Comparison of ENCODE assay signal across 20 cellular contexts in genomic region chr13:100584901-100585300, GRCh38. TPM values are rescaled to one million over a fixed set of nuclear protein-coding genes. Genes with fewer than 3 reads are reported as not detected.
DNase-seq lines count a peak whose midpoint lies in the region; ATAC-seq and TF ChIP-seq lines count a peak whose summit lies in the region.
"Had no signal": no experiment of that assay in that cellular context is flagged by ENCODE, and none has a peak within 500 bp of the region (broad histone marks: within the 10 kb centered on the region; RNA-seq: fewer than 3 reads in every experiment).

No MANE protein-coding gene starts in this region.

- TF ChIP-seq CTCF in astrocyte of the cerebellum (IDR thresholded peaks at IDR 0.05; ENCODE audit: low read depth, low read length, missing control alignments) (no peak), stomach (IDR thresholded peaks at IDR 0.05) (no peak), testis (IDR thresholded peaks at IDR 0.05) (no peak)

- H3K4me1 ChIP-seq in CD8-positive, alpha-beta memory T cell (ENCODE audit: insufficient read depth, low read length) = peaks cover 62% of the 10 kb centered on the region
- peaks cover 11 to 17% (median 14%) of the 10 kb centered on the region in 4 donors for H3K4me1 ChIP-seq in stomach
- H3K4me1 ChIP-seq in testis = peaks cover 8% of the 10 kb centered on the region
- H3K4me1 ChIP-seq: parathyroid adenoma had no signal

- H3K27ac Mint-ChIP-seq in CD8-positive, alpha-beta memory T cell = peak overlapping the region in 6 of 8 donors; percentile 15 to 70 (median 59)
- H3K27ac Mint-ChIP-seq: WTC11 had no signal

- WGBS in stomach, 5 donors = 70 to 84% (median 81%) methylated on average over 5 of the region's 5 CpGs
- WGBS in testis, 2 donors = 92 to 93% methylated on average over 5 of the region's 5 CpGs

- no peak for TF ChIP-seq POLR2A in stomach (IDR thresholded peaks at IDR 0.05)
- no peak for TF ChIP-seq POLR2A in testis (IDR thresholded peaks at IDR 0.05)

- no peak for TF ChIP-seq EP300 in stomach (IDR thresholded peaks at IDR 0.05)

- H3K36me3 ChIP-seq in CD8-positive, alpha-beta memory T cell (ENCODE audit: insufficient read depth, low read length) = no peaks in the 10 kb centered on the region
- peaks cover 0 to 27% (median 21%) of the 10 kb centered on the region in 4 donors for H3K36me3 ChIP-seq in stomach
- H3K36me3 ChIP-seq in testis (ENCODE audit: low read depth, missing control alignments) = no peaks in the 10 kb centered on the region

- in situ Hi-C loops in astrocyte of the cerebellum (cut with HindIII; ENCODE audit: low sequenced_read_pairs) = no loop called here

- H3K4me3 ChIP-seq in CD8-positive, alpha-beta memory T cell (ENCODE audit: low read length) = no peak overlapping the region
- no peak overlapping the region for H3K4me3 ChIP-seq in astrocyte of the cerebellum (ENCODE audit: low read depth, low read length)
- no peak overlapping the region for H3K4me3 ChIP-seq in stomach
- no peak overlapping the region for H3K4me3 ChIP-seq in testis

- H3K9me3 Mint-ChIP-seq in CD8-positive, alpha-beta memory T cell = no peaks in the 10 kb centered on the region

- intact Hi-C loops in stomach (cut with DNase I; ENCODE audit: low total_unique reads) (no loop called here), testis (cut with DNase I; ENCODE audit: low total_unique reads) (no loop called here)

- no peaks in the 10 kb centered on the region for H3K27me3 Mint-ChIP-seq in CD8-positive, alpha-beta memory T cell
- H3K27me3 Mint-ChIP-seq: naive B cell had no signal

- H3K27ac ChIP-seq in CD8-positive, alpha-beta memory T cell (ENCODE audit: low read depth, low read length) = no peak overlapping the region
- no peak overlapping the region for H3K27ac ChIP-seq in stomach
- H3K27ac ChIP-seq in testis = no peak overlapping the region
- H3K27ac ChIP-seq: parathyroid adenoma had no signal

- ATAC-seq in SK-N-SH treated with all-trans-retinoic acid at 6 μM for 48 hours = no peak
- ATAC-seq: esophagus mucosa, WTC11 had no signal

- peaks cover 3 to 26% (median 11%) of the 10 kb centered on the region in 3 donors for H3K36me3 Mint-ChIP-seq in CD8-positive, alpha-beta memory T cell

- POLR2A ChIA-PET in CD8-positive, alpha-beta memory T cell (lab: Charles Lee) = no interaction called here

- no peaks in the 10 kb centered on the region for H3K9me3 ChIP-seq in CD8-positive, alpha-beta memory T cell (ENCODE audit: low read length)
- H3K9me3 ChIP-seq in stomach (no peaks in the 10 kb centered on the region), testis (no peaks in the 10 kb centered on the region)

- H3K4me1 Mint-ChIP-seq in CD8-positive, alpha-beta memory T cell = peaks cover 50 to 65% (median 62%) of the 10 kb centered on the region in 3 donors

- H3K4me3 Mint-ChIP-seq in CD8-positive, alpha-beta memory T cell = peak overlapping the region in 3 of 7 donors; percentile 19 to 57 (median 22)
- H3K4me3 Mint-ChIP-seq: naive B cell, WTC11 had no signal

- CTCF ChIA-PET in CD8-positive, alpha-beta memory T cell (lab: Charles Lee) = interaction anchor here (1.3 to 3.0 kb wide), 3 partner anchors 11 to 88 kb away, joined by 3 to 17 read pairs (median 4); no protein-coding TSS in a partner anchor

- no peaks in the 10 kb centered on the region for H3K27me3 ChIP-seq in CD8-positive, alpha-beta memory T cell (ENCODE audit: insufficient read depth, low read length, poor library complexity, severe bottlenecking)
- no peaks in the 10 kb centered on the region for H3K27me3 ChIP-seq in stomach
- no peaks in the 10 kb centered on the region for H3K27me3 ChIP-seq in testis

- DNase-seq in activated CD4-positive, alpha-beta T cell treated with anti-CD3 and anti-CD28 coated beads for 4 hours = peak; percentile 9 to 13
- no peak for DNase-seq in activated CD4-positive, alpha-beta T cell treated with anti-CD3 and anti-CD28 coated beads, Interleukin-2, amount 50 U/mL, for 4 hours
- peak in 2 of 5 donors; percentile 7 to 60 for DNase-seq in CD8-positive, alpha-beta memory T cell
- DNase-seq in activated CD4-positive, alpha-beta T cell treated with anti-CD3 and anti-CD28 coated beads for 48 hours = peak; percentile 19
- DNase-seq in astrocyte of the cerebellum (ENCODE audit: low read depth) (peak; percentile 91), stomach (no peak), testis (no peak)
- DNase-seq: amygdala, cerebellar nuclear complex, DMS 273 treated with DMSO at 0.1 percent for 48 hours, GF-D8, mesenchymal stem cell, naive B cell, NCI-H1436 treated with DMSO at 0.1 percent for 48 hours, NCI-H748 treated with DMSO at 0.1 percent for 48 hours, SHP77 had no signal

TF ChIP-seq in SK-N-SH treated with all-trans-retinoic acid at 6 μM for 48 hours, 23 proteins besides CTCF, POLR2A, EP300 and RAD21:
- TF ChIP-seq ZNF70 (CRISPR knock-in tag; IDR thresholded peaks at IDR 0.05) (no peak), ZC3H10 (CRISPR knock-in tag; IDR thresholded peaks at IDR 0.05) (no peak), TCF4 (CRISPR knock-in tag; IDR thresholded peaks at IDR 0.05; ENCODE audit: borderline replicate concordance) (no peak), BACH2 (CRISPR knock-in tag; IDR thresholded peaks at IDR 0.05; ENCODE audit: borderline replicate concordance) (no peak), ZFP30 (CRISPR knock-in tag; IDR thresholded peaks at IDR 0.05) (no peak), RARB (CRISPR knock-in tag; IDR thresholded peaks at IDR 0.05) (no peak), CSDC2 (CRISPR knock-in tag; IDR thresholded peaks at IDR 0.05) (no peak), OSR1 (CRISPR knock-in tag; IDR thresholded peaks at IDR 0.05) (no peak), GLIS3 (CRISPR knock-in tag; IDR thresholded peaks at IDR 0.05) (no peak), ZFP3 (CRISPR knock-in tag; IDR thresholded peaks at IDR 0.05) (no peak), POU6F1 (CRISPR knock-in tag; IDR thresholded peaks at IDR 0.05; ENCODE audit: borderline replicate concordance, low read depth) (no peak), ISL1 (CRISPR knock-in tag; IDR thresholded peaks at IDR 0.05) (no peak), TOX (CRISPR knock-in tag; IDR thresholded peaks at IDR 0.05; ENCODE audit: borderline replicate concordance) (no peak), SNAI2 (CRISPR knock-in tag; IDR thresholded peaks at IDR 0.05) (no peak)
- TF ChIP-seq, protein P1, sequence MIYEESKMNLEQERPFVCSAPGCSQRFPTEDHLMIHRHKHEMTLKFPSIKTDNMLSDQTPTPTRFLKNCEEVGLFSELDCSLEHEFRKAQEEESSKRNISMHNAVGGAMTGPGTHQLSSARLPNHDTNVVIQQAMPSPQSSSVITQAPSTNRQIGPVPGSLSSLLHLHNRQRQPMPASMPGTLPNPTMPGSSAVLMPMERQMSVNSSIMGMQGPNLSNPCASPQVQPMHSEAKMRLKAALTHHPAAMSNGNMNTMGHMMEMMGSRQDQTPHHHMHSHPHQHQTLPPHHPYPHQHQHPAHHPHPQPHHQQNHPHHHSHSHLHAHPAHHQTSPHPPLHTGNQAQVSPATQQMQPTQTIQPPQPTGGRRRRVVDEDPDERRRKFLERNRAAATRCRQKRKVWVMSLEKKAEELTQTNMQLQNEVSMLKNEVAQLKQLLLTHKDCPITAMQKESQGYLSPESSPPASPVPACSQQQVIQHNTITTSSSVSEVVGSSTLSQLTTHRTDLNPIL (CRISPR knock-in tag; IDR thresholded peaks at IDR 0.05; ENCODE audit: low read depth) = no peak

RNA-seq across cellular contexts. Expression of gene GGACT, which starts 3.7 kb away (rescaled TPM):
- 1 to 10 TPM; 4.9 to 5.7 TPM for total RNA-seq in CD8-positive, alpha-beta memory T cell
- 9.2 TPM for polyA plus RNA-seq in CD8-positive, alpha-beta memory T cell
- total RNA-seq in stomach = 10 to 100 TPM in 1 of 5 donors, 1 to 10 TPM in 4; 1.8 to 13.2 (median 7.6) TPM
- 1 to 10 TPM; 1.4 to 7.6 (median 2.9) TPM for polyA plus RNA-seq in stomach
- total RNA-seq in testis = 10 to 100 TPM; 18.9 to 30.0 TPM
- 9.8 TPM for polyA plus RNA-seq in testis (ENCODE audit: insufficient read depth, low read depth, low replicate concordance)

Comparison
In these comparisons a context has a peak if more than half of its experiments do, and no peak if none do; other contexts are left out.
1. DNase-seq: peak in activated CD4-positive, alpha-beta T cell treated with anti-CD3 and anti-CD28 coated beads for 4 hours (2 of 2), activated CD4-positive, alpha-beta T cell treated with anti-CD3 and anti-CD28 coated beads for 48 hours (single experiment) and astrocyte of the cerebellum (single experiment); none in activated CD4-positive, alpha-beta T cell treated with anti-CD3 and anti-CD28 coated beads, Interleukin-2, amount 50 U/mL, for 4 hours (0 of 2), stomach (single experiment) and testis (single experiment).